Comparison of ENCODE assay signal across 24 cellular contexts in genomic region chr18:34626404-34627137, GRCh38.
DNase-seq lines count a peak whose midpoint lies in the region; ATAC-seq, FAIRE-seq and TF ChIP-seq lines count a peak whose summit lies in the region.
"Had no signal": no experiment of that assay in that cellular context is flagged by ENCODE, and none has a peak within 500 bp of the region (broad histone marks: within the 10 kb centered on the region; RNA-seq: fewer than 3 reads in every experiment).

No MANE protein-coding gene starts in this region.

- H3K36me3 ChIP-seq in IMR-90 (ENCODE audit: control insufficient read depth, insufficient read depth, low read length) (no peaks in the 10 kb centered on the region), GM12878 (ENCODE audit: control insufficient read depth in 2 of 2, insufficient read depth in 2 of 2, low read length in 1 of 2) (no peaks in the 10 kb centered on the region), pancreas (no peaks in the 10 kb centered on the region)

- TF ChIP-seq POLR2A in IMR-90 (IDR thresholded peaks at IDR 0.05; ENCODE audit: low read depth, low read length) (no peak), GM12878 (IDR thresholded peaks at IDR 0.05; ENCODE audit: low read depth, low read length) (no peak)

- no peaks in the 10 kb centered on the region for H3K9me1 ChIP-seq in IMR-90 (ENCODE audit: insufficient read depth, low read length)

- H2BK20ac ChIP-seq in IMR-90 (ENCODE audit: low read depth, low read length): no peak overlapping the region

- WGBS in IMR-90 (ENCODE audit: extremely low coverage in 2 of 2, insufficient read length in 1 of 2), 2 experiments: no CpG with 5 or more reads among the region's 2 CpGs
- 48% methylated on average over 2 of the region's 2 CpGs for WGBS in GM12878 (ENCODE audit: insufficient coverage, insufficient replicate concordance, low lambda C conversion rate, missing lambda C conversion rate)
- WGBS in pancreas, 2 donors: 92 to 94% methylated on average over 2 of the region's 2 CpGs

- H2BK5ac ChIP-seq in IMR-90 (ENCODE audit: low read depth, low read length, poor library complexity, severe bottlenecking): no peak overlapping the region

- H3K9ac ChIP-seq in IMR-90 (ENCODE audit: low read depth, low read length) (no peak overlapping the region), GM12878 (ENCODE audit: control insufficient read depth, insufficient read depth, low read length) (no peak overlapping the region)

- no peak overlapping the region for H4K5ac ChIP-seq in IMR-90 (ENCODE audit: low read depth, low read length)

- RAD21 ChIA-PET in GM12878 (lab: Charles Lee; ENCODE audit: unreplicated experiment): no interaction called here

- FAIRE-seq in GM12878 (lab: Jason Lieb, UNC) (no peak), pancreas (lab: Jason Lieb, UNC) (no peak)

- intact Hi-C loops in IMR-90 (cut with micrococcal nuclease) (no loop called here), GM12878 (cut with micrococcal nuclease; ENCODE audit: unreplicated experiment) (no loop called here), pancreas (cut with DNase I) (no loop called here)

- H3K4me2 ChIP-seq in IMR-90 (ENCODE audit: low read depth, low read length): no peak overlapping the region
- H3K4me2 ChIP-seq in GM12878 (ENCODE audit: control insufficient read depth, insufficient read depth): no peak overlapping the region

- no peak overlapping the region for H2AFZ ChIP-seq in IMR-90 (replicated peaks; ENCODE audit: low read length, poor library complexity)
- H2AFZ ChIP-seq in GM12878 (ENCODE audit: control insufficient read depth, low read depth, low read length): no peak overlapping the region

- CTCF ChIA-PET in IMR-90 (lab: Yijun Ruan, JAX): interaction anchor here (0.6 kb wide), 1 partner anchor 236 kb away, joined by 3 read pairs; no protein-coding TSS in a partner anchor
- CTCF ChIA-PET in GM12878 (lab: Yijun Ruan, JAX): interaction anchor here (0.5 to 1.1 kb wide), 2 partner anchors 15 to 500 kb away, joined by 3 read pairs; no protein-coding TSS in a partner anchor

- SMC1A ChIA-PET in GM12878 (lab: Charles Lee; ENCODE audit: uncharacterized antibody, unreplicated experiment): interaction anchor here (0.7 kb wide), 1 partner anchor 191 kb away, joined by 3 read pairs; no protein-coding TSS in a partner anchor

- no peak overlapping the region for H2BK120ac ChIP-seq in IMR-90 (ENCODE audit: low read depth, low read length)

- H3K4me1 ChIP-seq in IMR-90 (ENCODE audit: control insufficient read depth, insufficient read depth, low read length) (no peaks in the 10 kb centered on the region), GM12878 (ENCODE audit: control insufficient read depth, insufficient read depth, low read length) (no peaks in the 10 kb centered on the region), pancreas (peaks cover 0 to 20% (median 4%) of the 10 kb centered on the region in 3 donors)

- H4K20me1 ChIP-seq in IMR-90 (ENCODE audit: insufficient read depth, low read length): no peaks in the 10 kb centered on the region
- no peaks in the 10 kb centered on the region for H4K20me1 ChIP-seq in GM12878 (ENCODE audit: control insufficient read depth, insufficient read depth)

- no peak overlapping the region for H3K4ac ChIP-seq in IMR-90 (ENCODE audit: low read depth, low read length)

- no peak overlapping the region for H3K23ac ChIP-seq in IMR-90 (ENCODE audit: low read depth, low read length)

- H3K79me2 ChIP-seq in GM12878 (ENCODE audit: control insufficient read depth, insufficient read depth, low read length): no peaks in the 10 kb centered on the region

- TF ChIP-seq RAD21 in IMR-90 (IDR thresholded peaks at IDR 0.05; ENCODE audit: low read length) (no peak), GM12878 (IDR thresholded peaks at IDR 0.05; ENCODE audit: insufficient read depth, low read depth, low read length) (no peak)

- no peak overlapping the region for H2BK15ac ChIP-seq in IMR-90 (ENCODE audit: low read depth, low read length)

- H2AK9ac ChIP-seq in IMR-90 (replicated peaks; ENCODE audit: low read depth, low read length, poor library complexity): no peak overlapping the region

- no peak overlapping the region for H4K8ac ChIP-seq in IMR-90 (ENCODE audit: low read depth in 2 of 2, low read length in 2 of 2)

- H3K27ac ChIP-seq in IMR-90 (ENCODE audit: insufficient read depth, low read length): no peak overlapping the region
- H3K27ac ChIP-seq in GM12878 (ENCODE audit: control insufficient read depth, insufficient read depth): no peak overlapping the region
- H3K27ac ChIP-seq in pancreas: peak overlapping the region in 1 of 4 donors; percentile 3
- H3K27ac ChIP-seq: epithelial cell of prostate had no signal

- no peak overlapping the region for H4K91ac ChIP-seq in IMR-90 (ENCODE audit: insufficient read depth, low read depth, low read length)

- TF ChIP-seq CTCF in IMR-90 (conservative IDR thresholded peaks at IDR 0.05; ENCODE audit: low read depth, low read length): no peak
- no peak for TF ChIP-seq CTCF in GM12878 (IDR thresholded peaks at IDR 0.05 in 2 of 3, conservative IDR thresholded peaks at IDR 0.05 in 1 of 3; ENCODE audit: control insufficient read depth in 2 of 3, extremely low read depth in 1 of 3, insufficient read depth in 1 of 3, low read depth in 3 of 3, low read length in 3 of 3)
- no peak for TF ChIP-seq CTCF in fibroblast of the aortic adventitia (IDR thresholded peaks at IDR 0.05; ENCODE audit: insufficient read depth, low read length)
- TF ChIP-seq CTCF in pancreas (IDR thresholded peaks at IDR 0.05): no peak

- H3K56ac ChIP-seq in IMR-90 (ENCODE audit: extremely low read depth, insufficient read depth, low read length): no peak overlapping the region

- BruUV-seq in IMR-90 (replicated peaks; lab: Mats Ljungman, UMichigan): no TSS peak
- BruUV-seq in GM12878 (replicated peaks; lab: Mats Ljungman, UMichigan): no TSS peak

- no peak overlapping the region for H2AK5ac ChIP-seq in IMR-90 (ENCODE audit: low read depth, low read length)

- no peak overlapping the region for H3K14ac ChIP-seq in IMR-90 (replicated peaks; ENCODE audit: low read depth, low read length)

- in situ Hi-C loops in IMR-90 (cut with MboI; ENCODE audit: low sequenced_read_pairs) (no loop called here), GM12878 (cut with MboI) (no loop called here)

- ATAC-seq in IMR-90 (ENCODE audit: low read depth) (no peak), GM12878 (no peak), pancreas (peak; percentile 35 to 88 (median 64)), GM19463 (IDR thresholded peaks at IDR 0.05; ENCODE audit: unreplicated experiment) (no peak)

- POLR2A ChIA-PET in IMR-90 (lab: Charles Lee; ENCODE audit: unreplicated experiment): no interaction called here
- POLR2A ChIA-PET in GM12878 (lab: Charles Lee): interaction anchor here (1.5 kb wide), 1 partner anchor 17 kb away, joined by 4 read pairs; no protein-coding TSS in a partner anchor

- no peak overlapping the region for H3K4me3 ChIP-seq in IMR-90 (ENCODE audit: insufficient read depth, low read depth, low read length)
- no peak overlapping the region for H3K4me3 ChIP-seq in GM12878
- no peak overlapping the region for H3K4me3 ChIP-seq in fibroblast of the aortic adventitia (ENCODE audit: low read depth, low read length)
- H3K4me3 ChIP-seq in pancreas: no peak overlapping the region
- H3K4me3 ChIP-seq: dorsolateral prefrontal cortex, lung had no signal

- no peaks in the 10 kb centered on the region for H3K79me1 ChIP-seq in IMR-90 (ENCODE audit: low read depth in 1 of 2, low read length in 2 of 2)

- no peak for TF ChIP-seq EP300 in GM12878 (IDR thresholded peaks at IDR 0.05; ENCODE audit: borderline replicate concordance in 1 of 2, control insufficient read depth in 1 of 2, low read depth in 2 of 2, low read length in 2 of 2)

- dilution Hi-C loops in IMR-90 (cut with HindIII; ENCODE audit: low sequenced_read_pairs, unreplicated experiment): no loop called here

- H3K18ac ChIP-seq in IMR-90 (ENCODE audit: low read depth, low read length): no peak overlapping the region

- no peaks in the 10 kb centered on the region for H3K9me3 ChIP-seq in IMR-90 (ENCODE audit: control insufficient read depth, insufficient read depth, low read length)
- H3K9me3 ChIP-seq in GM12878 (replicated peaks; ENCODE audit: control insufficient read depth, insufficient read depth, low read length): no peaks in the 10 kb centered on the region
- no peaks in the 10 kb centered on the region for H3K9me3 ChIP-seq in pancreas

- DNase-seq in IMR-90 (peak; percentile 54), GM12878 (ENCODE audit: low read depth, low spot score) (no peak), fibroblast of the aortic adventitia (ENCODE audit: low read depth) (peak; percentile 21), pancreas (no peak), GM03348 (ENCODE audit: low spot score) (no peak), NCI-H2029 (lab: John Stamatoyannopoulos, UW) (no peak), NCI-H2227 (lab: John Stamatoyannopoulos, UW; ENCODE audit: unreplicated experiment) (no peak)
- DNase-seq: activated B cell treated with CpG ODN at 0.5 μM for 24 hours; activated naive CD4-positive, alpha-beta T cell treated with anti-CD3 and anti-CD28 coated beads, Interleukin-2, amount 50 U/mL, for 16 hours; amygdala; dorsolateral prefrontal cortex; GF-D8; H7; islet precursor cell; Kasumi-1; NCI-H1092; NCI-H2081 treated with DMSO at 0.1 percent for 48 hours; NCI-H446; OCI-M1; Right ventricle myocardium superior; trophoblast cell had no signal

- peaks cover 3% of the 10 kb centered on the region; the same call in 1 of the 2 replicates for H3K27me3 ChIP-seq in IMR-90 (ENCODE audit: control insufficient read depth, insufficient read depth, low read length)
- H3K27me3 ChIP-seq in GM12878 (replicated peaks in 1 of 2; ENCODE audit: control insufficient read depth in 2 of 2, insufficient read depth in 2 of 2, low read length in 1 of 2): no peaks in the 10 kb centered on the region
- no peaks in the 10 kb centered on the region for H3K27me3 ChIP-seq in pancreas
- H3K27me3 ChIP-seq: dorsolateral prefrontal cortex had no signal

TF ChIP-seq in IMR-90, 13 proteins besides CTCF, POLR2A, EP300 and RAD21 (continues in another document):
- TF ChIP-seq, protein P1, sequence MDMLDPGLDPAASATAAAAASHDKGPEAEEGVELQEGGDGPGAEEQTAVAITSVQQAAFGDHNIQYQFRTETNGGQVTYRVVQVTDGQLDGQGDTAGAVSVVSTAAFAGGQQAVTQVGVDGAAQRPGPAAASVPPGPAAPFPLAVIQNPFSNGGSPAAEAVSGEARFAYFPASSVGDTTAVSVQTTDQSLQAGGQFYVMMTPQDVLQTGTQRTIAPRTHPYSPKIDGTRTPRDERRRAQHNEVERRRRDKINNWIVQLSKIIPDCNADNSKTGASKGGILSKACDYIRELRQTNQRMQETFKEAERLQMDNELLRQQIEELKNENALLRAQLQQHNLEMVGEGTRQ (IDR thresholded peaks at IDR 0.05; ENCODE audit: low read depth, low read length): peak; percentile 35; the same call in 1 of the 2 replicates

TF ChIP-seq in GM12878, 131 proteins besides CTCF, POLR2A, EP300 and RAD21:
- TF ChIP-seq RAD51 (IDR thresholded peaks at IDR 0.05) (peak; percentile 18; the same call in 1 of the 2 replicates), SRF (IDR thresholded peaks at IDR 0.05; ENCODE audit: low read depth in 2 of 2, low read length in 2 of 2) (no peak)

Comparison
In these comparisons a context has a peak if more than half of its experiments do, and no peak if none do; other contexts are left out.
1. ATAC-seq: peak in pancreas (4 of 4); none in IMR-90 (single experiment), GM12878 (single experiment) and GM19463 (single experiment).
2. DNase-seq: peak in IMR-90 (single experiment) and fibroblast of the aortic adventitia (single experiment); none in GM12878 (single experiment), pancreas (0 of 6), GM03348 (single experiment), NCI-H2029 (single experiment) and NCI-H2227 (single experiment).